7 cellular contexts compared by ENCODE assay signal in genomic region chr18:28189400-28190239, GRCh38. TPM values are rescaled to one million over a fixed set of nuclear protein-coding genes. Genes with fewer than 3 reads are reported as not detected.
DNase-seq lines count a peak whose midpoint lies in the region; ATAC-seq, FAIRE-seq and TF ChIP-seq lines count a peak whose summit lies in the region.

No MANE protein-coding gene starts in this region.

- H3K27ac ChIP-seq in MM.1S (ENCODE audit: low read length) (no peak overlapping the region), mesendoderm (ENCODE audit: low read depth, low read length) (no peak overlapping the region)

- no peak overlapping the region for H3K4me2 ChIP-seq in MM.1S (ENCODE audit: low read depth, low read length)
- no peak overlapping the region for H3K4me2 ChIP-seq in mesendoderm (ENCODE audit: low read length)

- H3K79me2 ChIP-seq in MM.1S (ENCODE audit: low read length) (no peaks in the 10 kb centered on the region), mesendoderm (ENCODE audit: control insufficient read depth, insufficient read depth, low read length) (no peaks in the 10 kb centered on the region)

- FAIRE-seq in bronchial epithelial cell (lab: Jason Lieb, UNC) = no peak

- DNase-seq in EH (ENCODE audit: low read depth) (peak; percentile 80), MM.1S (peak; percentile 67), bronchial epithelial cell (ENCODE audit: low read depth) (peak; percentile 80), mesendoderm (peak; percentile 83), superior temporal gyrus (ENCODE audit: extremely low spot score) (no peak)

- no peak overlapping the region for H3K4ac ChIP-seq in mesendoderm (ENCODE audit: low read depth, low read length)

- no peak overlapping the region for H2AK5ac ChIP-seq in mesendoderm (ENCODE audit: low read length)

- H3K18ac ChIP-seq in mesendoderm (ENCODE audit: low read length) = no peak overlapping the region

- H4K5ac ChIP-seq in mesendoderm (ENCODE audit: low read length) = no peak overlapping the region

- H2BK15ac ChIP-seq in mesendoderm (replicated peaks; ENCODE audit: low read depth) = no peak overlapping the region

- H3K9ac ChIP-seq in MM.1S (ENCODE audit: low read length) = no peak overlapping the region
- no peak overlapping the region for H3K9ac ChIP-seq in mesendoderm (ENCODE audit: low read length)

- no peaks in the 10 kb centered on the region for H3K79me1 ChIP-seq in mesendoderm (ENCODE audit: low read length)

- no peaks in the 10 kb centered on the region for H3K9me2 ChIP-seq in MM.1S (replicated peaks; ENCODE audit: insufficient read depth, low read length)

- H4K20me1 ChIP-seq in MM.1S (ENCODE audit: insufficient read depth, low read length) = no peaks in the 10 kb centered on the region

- H3K27me3 ChIP-seq in MM.1S (replicated peaks; ENCODE audit: insufficient read depth, low read length) (no peaks in the 10 kb centered on the region), bronchial epithelial cell (ENCODE audit: control insufficient read depth, insufficient read depth, low read length) (no peaks in the 10 kb centered on the region), mesendoderm (ENCODE audit: insufficient read depth, low read length, poor library complexity) (no peaks in the 10 kb centered on the region)

- H3K4me1 ChIP-seq in MM.1S (ENCODE audit: low read length) = no peaks in the 10 kb centered on the region
- H3K4me1 ChIP-seq in mesendoderm (ENCODE audit: control insufficient read depth, low read depth, low read length) = no peaks in the 10 kb centered on the region

- ATAC-seq in GM19397 (IDR thresholded peaks at IDR 0.05; ENCODE audit: unreplicated experiment) (peak; percentile 73), GM21529 (IDR thresholded peaks at IDR 0.05; ENCODE audit: unreplicated experiment) (no peak)

- H3K23ac ChIP-seq in mesendoderm (ENCODE audit: low read length) = no peak overlapping the region

- H3F3A ChIP-seq in MM.1S (ENCODE audit: insufficient read depth, low read length) = no peaks in the 10 kb centered on the region

- TF ChIP-seq CTCF in MM.1S (IDR thresholded peaks at IDR 0.05; ENCODE audit: low read length) (peak; percentile 77), bronchial epithelial cell (IDR thresholded peaks at IDR 0.05; ENCODE audit: insufficient read depth, low read length, severe bottlenecking) (peak; percentile 69)

- H3K4me3 ChIP-seq in MM.1S (ENCODE audit: low read length) (no peak overlapping the region), bronchial epithelial cell (ENCODE audit: low read depth, low read length) (no peak overlapping the region), mesendoderm (ENCODE audit: low read length) (no peak overlapping the region)

- no peak overlapping the region for H3K56ac ChIP-seq in mesendoderm (ENCODE audit: low read length)

- no peaks in the 10 kb centered on the region for H3K9me3 ChIP-seq in MM.1S (replicated peaks; ENCODE audit: insufficient read depth, low read length)

- H3K36me3 ChIP-seq in MM.1S (replicated peaks; ENCODE audit: insufficient read depth, low read length) (no peaks in the 10 kb centered on the region), bronchial epithelial cell (ENCODE audit: control insufficient read depth, insufficient read depth, low read length) (no peaks in the 10 kb centered on the region), mesendoderm (ENCODE audit: control insufficient read depth, insufficient read depth, low read length) (no peaks in the 10 kb centered on the region)

- WGBS in mesendoderm (ENCODE audit: extremely low coverage, insufficient coverage, low lambda C conversion rate) = no CpG with 5 or more reads among the region's 5 CpGs

- no peak overlapping the region for H2AFZ ChIP-seq in MM.1S (ENCODE audit: low read length)

- H2BK5ac ChIP-seq in mesendoderm (ENCODE audit: low read length) = no peak overlapping the region

- no peak overlapping the region for H2BK120ac ChIP-seq in mesendoderm (ENCODE audit: low read depth, low read length)

- H4K8ac ChIP-seq in mesendoderm (ENCODE audit: low read depth, low read length) = no peak overlapping the region

RNA-seq across cellular contexts. Expression of gene CDH2, which starts 12.7 kb away (rescaled TPM):
- total RNA-seq in bronchial epithelial cell = 0.13 and 0.79 TPM in 2 replicates
- polyA plus RNA-seq in mesendoderm (2013, experiment 1 of 2) = 82.8 TPM
- 80.1 TPM for polyA plus RNA-seq in mesendoderm (2013, experiment 2 of 2)
